Comparison of ENCODE assay signal across 1 cellular context in the genomic region with DNA sequence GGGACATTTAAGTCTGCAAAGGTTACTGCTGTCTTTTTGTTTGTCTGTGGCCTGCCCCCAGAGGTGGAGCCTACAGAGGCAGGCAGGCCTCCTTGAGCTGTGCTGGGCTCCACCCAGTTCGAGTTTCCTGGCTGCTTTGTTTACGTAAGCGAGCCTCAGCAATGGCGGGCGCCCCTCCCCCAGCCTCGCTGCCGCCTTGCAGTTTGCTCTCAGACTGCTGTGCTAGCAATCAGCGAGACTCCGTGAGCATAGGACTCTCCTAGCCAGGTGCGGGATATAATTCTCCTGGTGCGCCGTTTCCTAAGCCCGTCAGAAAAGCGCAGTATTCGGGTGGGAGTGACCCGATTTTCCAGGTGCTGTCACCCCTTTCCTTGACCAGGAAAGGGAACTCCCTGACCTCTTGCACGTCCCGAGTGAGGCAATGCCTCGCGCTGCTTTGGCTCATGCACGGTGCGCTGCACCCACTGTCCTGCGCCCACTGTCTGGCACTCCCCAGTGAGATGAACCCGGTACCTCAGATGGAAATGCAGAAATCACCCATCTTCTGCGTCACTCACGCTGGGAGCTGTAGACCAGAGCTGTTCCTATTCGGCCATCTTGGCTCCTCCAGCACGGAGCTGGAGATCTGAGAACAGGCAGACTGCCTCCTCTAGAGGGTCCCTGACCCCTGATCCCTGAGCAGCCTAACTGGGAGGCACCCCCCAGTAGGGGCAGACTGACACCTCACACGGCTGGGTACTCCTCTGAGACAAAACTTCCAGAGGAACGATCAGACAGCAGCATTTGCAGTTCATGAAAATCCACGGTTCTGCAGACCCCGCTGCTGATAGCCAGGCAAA.
A peak's percentile ranks its signal among the peaks of the same experiment; 100 is the strongest.
TF ChIP-seq lines count a peak whose summit lies in the region.

No MANE protein-coding gene starts in this region.

TF ChIP-seq in HepG2, 621 proteins besides CTCF, POLR2A, EP300 and RAD21:
- TF ChIP-seq, protein P1, sequence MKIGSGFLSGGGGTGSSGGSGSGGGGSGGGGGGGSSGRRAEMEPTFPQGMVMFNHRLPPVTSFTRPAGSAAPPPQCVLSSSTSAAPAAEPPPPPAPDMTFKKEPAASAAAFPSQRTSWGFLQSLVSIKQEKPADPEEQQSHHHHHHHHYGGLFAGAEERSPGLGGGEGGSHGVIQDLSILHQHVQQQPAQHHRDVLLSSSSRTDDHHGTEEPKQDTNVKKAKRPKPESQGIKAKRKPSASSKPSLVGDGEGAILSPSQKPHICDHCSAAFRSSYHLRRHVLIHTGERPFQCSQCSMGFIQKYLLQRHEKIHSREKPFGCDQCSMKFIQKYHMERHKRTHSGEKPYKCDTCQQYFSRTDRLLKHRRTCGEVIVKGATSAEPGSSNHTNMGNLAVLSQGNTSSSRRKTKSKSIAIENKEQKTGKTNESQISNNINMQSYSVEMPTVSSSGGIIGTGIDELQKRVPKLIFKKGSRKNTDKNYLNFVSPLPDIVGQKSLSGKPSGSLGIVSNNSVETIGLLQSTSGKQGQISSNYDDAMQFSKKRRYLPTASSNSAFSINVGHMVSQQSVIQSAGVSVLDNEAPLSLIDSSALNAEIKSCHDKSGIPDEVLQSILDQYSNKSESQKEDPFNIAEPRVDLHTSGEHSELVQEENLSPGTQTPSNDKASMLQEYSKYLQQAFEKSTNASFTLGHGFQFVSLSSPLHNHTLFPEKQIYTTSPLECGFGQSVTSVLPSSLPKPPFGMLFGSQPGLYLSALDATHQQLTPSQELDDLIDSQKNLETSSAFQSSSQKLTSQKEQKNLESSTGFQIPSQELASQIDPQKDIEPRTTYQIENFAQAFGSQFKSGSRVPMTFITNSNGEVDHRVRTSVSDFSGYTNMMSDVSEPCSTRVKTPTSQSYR (CRISPR knock-in tag; IDR thresholded peaks at IDR 0.05; ENCODE audit: borderline replicate concordance), result peak; percentile 41; the same call in 1 of the 2 replicates
TF ChIP-seq in HepG2: peak in this region for 1; not testable (repeated sequence) for 620.
